In the genomic region with DNA sequence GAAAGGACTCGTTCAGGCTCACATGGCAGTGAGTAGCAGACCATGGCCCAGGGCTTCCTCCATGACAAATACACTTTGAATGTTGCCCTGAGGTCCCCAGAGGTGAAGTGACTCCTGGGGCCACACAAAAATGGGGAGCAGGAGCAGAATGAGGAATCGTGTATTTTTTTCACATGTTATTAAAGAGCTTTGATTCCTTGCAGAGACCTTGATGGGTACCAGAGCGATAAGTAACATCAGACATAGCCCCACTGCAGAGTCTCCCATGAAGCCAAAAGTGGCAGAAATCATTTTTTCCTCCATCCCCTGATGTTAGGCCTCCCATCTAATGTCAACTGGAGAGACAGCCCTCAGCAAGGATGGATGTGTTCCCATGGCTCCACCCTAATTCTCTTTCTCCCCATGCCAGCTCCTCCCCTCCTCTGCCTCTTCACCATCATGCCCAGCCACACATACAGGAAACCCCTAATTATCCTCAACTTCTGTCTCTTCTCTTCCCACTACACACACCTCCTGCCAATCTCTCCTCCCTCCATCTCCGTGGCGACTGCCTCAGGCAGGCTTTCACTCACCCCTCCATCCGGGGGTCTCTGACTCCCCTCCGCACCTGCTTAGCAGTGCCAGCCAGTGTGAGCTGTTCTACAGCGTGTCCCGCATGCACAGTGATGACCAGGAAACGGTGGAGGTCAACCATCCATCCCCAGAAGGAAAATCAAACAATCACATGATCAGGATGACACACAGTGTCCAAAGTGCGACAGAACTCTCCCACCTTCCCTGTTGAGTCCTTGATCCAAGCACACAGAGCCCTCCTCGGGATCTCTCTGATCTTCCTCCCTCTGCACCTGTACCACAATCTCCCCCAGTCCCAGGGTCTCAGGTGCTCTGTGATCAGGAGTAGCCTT, we compare ENCODE assay signal across 1 cellular context.
TF ChIP-seq lines count a peak whose summit lies in the region.

No MANE protein-coding gene starts in this region.

TF ChIP-seq in HepG2, 621 proteins besides CTCF, POLR2A, EP300 and RAD21 (continued from another document and continues in another):
- TF ChIP-seq EHMT2 (IDR thresholded peaks at IDR 0.05; ENCODE audit: borderline replicate concordance, low read depth, low read length): no peak
- TF ChIP-seq, protein P1, sequence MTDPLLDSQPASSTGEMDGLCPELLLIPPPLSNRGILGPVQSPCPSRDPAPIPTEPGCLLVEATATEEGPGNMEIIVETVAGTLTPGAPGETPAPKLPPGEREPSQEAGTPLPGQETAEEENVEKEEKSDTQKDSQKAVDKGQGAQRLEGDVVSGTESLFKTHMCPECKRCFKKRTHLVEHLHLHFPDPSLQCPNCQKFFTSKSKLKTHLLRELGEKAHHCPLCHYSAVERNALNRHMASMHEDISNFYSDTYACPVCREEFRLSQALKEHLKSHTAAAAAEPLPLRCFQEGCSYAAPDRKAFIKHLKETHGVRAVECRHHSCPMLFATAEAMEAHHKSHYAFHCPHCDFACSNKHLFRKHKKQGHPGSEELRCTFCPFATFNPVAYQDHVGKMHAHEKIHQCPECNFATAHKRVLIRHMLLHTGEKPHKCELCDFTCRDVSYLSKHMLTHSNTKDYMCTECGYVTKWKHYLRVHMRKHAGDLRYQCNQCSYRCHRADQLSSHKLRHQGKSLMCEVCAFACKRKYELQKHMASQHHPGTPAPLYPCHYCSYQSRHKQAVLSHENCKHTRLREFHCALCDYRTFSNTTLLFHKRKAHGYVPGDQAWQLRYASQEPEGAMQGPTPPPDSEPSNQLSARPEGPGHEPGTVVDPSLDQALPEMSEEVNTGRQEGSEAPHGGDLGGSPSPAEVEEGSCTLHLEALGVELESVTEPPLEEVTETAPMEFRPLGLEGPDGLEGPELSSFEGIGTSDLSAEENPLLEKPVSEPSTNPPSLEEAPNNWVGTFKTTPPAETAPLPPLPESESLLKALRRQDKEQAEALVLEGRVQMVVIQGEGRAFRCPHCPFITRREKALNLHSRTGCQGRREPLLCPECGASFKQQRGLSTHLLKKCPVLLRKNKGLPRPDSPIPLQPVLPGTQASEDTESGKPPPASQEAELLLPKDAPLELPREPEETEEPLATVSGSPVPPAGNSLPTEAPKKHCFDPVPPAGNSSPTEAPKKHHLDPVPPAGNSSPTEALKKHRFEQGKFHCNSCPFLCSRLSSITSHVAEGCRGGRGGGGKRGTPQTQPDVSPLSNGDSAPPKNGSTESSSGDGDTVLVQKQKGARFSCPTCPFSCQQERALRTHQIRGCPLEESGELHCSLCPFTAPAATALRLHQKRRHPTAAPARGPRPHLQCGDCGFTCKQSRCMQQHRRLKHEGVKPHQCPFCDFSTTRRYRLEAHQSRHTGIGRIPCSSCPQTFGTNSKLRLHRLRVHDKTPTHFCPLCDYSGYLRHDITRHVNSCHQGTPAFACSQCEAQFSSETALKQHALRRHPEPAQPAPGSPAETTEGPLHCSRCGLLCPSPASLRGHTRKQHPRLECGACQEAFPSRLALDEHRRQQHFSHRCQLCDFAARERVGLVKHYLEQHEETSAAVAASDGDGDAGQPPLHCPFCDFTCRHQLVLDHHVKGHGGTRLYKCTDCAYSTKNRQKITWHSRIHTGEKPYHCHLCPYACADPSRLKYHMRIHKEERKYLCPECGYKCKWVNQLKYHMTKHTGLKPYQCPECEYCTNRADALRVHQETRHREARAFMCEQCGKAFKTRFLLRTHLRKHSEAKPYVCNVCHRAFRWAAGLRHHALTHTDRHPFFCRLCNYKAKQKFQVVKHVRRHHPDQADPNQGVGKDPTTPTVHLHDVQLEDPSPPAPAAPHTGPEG (CRISPR knock-in tag; IDR thresholded peaks at IDR 0.05): 0 out of 2 replicates have a peak, but pooled peaks have one; percentile 54
- TF ChIP-seq, protein P2, sequence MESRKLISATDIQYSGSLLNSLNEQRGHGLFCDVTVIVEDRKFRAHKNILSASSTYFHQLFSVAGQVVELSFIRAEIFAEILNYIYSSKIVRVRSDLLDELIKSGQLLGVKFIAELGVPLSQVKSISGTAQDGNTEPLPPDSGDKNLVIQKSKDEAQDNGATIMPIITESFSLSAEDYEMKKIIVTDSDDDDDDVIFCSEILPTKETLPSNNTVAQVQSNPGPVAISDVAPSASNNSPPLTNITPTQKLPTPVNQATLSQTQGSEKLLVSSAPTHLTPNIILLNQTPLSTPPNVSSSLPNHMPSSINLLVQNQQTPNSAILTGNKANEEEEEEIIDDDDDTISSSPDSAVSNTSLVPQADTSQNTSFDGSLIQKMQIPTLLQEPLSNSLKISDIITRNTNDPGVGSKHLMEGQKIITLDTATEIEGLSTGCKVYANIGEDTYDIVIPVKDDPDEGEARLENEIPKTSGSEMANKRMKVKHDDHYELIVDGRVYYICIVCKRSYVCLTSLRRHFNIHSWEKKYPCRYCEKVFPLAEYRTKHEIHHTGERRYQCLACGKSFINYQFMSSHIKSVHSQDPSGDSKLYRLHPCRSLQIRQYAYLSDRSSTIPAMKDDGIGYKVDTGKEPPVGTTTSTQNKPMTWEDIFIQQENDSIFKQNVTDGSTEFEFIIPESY (CRISPR knock-in tag; IDR thresholded peaks at IDR 0.05): peak; percentile 73
- no peak; the same call in 1 of the 2 replicates for TF ChIP-seq ZNF160 (CRISPR knock-in tag; IDR thresholded peaks at IDR 0.05)
- TF ChIP-seq, protein P3, sequence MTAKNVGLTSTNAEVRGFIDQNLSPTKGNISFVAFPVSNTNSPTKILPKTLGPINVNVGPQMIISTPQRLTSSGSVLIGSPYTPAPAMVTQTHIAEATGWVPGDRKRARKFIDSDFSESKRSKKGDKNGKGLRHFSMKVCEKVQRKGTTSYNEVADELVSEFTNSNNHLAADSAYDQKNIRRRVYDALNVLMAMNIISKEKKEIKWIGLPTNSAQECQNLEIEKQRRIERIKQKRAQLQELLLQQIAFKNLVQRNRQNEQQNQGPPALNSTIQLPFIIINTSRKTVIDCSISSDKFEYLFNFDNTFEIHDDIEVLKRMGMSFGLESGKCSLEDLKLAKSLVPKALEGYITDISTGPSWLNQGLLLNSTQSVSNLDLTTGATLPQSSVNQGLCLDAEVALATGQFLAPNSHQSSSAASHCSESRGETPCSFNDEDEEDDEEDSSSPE (CRISPR knock-in tag; IDR thresholded peaks at IDR 0.05): peak; percentile 34; the same call in 1 of the 2 replicates
- TF ChIP-seq, protein P4, sequence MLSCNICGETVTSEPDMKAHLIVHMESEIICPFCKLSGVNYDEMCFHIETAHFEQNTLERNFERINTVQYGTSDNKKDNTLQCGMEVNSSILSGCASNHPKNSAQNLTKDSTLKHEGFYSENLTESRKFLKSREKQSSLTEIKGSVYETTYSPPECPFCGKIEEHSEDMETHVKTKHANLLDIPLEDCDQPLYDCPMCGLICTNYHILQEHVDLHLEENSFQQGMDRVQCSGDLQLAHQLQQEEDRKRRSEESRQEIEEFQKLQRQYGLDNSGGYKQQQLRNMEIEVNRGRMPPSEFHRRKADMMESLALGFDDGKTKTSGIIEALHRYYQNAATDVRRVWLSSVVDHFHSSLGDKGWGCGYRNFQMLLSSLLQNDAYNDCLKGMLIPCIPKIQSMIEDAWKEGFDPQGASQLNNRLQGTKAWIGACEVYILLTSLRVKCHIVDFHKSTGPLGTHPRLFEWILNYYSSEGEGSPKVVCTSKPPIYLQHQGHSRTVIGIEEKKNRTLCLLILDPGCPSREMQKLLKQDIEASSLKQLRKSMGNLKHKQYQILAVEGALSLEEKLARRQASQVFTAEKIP (CRISPR knock-in tag; IDR thresholded peaks at IDR 0.05; ENCODE audit: borderline replicate concordance): no peak
- TF ChIP-seq HES4 (CRISPR knock-in tag; IDR thresholded peaks at IDR 0.05; ENCODE audit: borderline replicate concordance): no peak
- no peak for TF ChIP-seq NFYB (CRISPR knock-in tag; IDR thresholded peaks at IDR 0.05)
- TF ChIP-seq YEATS4 (CRISPR knock-in tag; IDR thresholded peaks at IDR 0.05; ENCODE audit: borderline replicate concordance): peak; percentile 66
- TF ChIP-seq, protein P5, sequence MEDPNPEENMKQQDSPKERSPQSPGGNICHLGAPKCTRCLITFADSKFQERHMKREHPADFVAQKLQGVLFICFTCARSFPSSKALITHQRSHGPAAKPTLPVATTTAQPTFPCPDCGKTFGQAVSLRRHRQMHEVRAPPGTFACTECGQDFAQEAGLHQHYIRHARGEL (CRISPR knock-in tag; IDR thresholded peaks at IDR 0.05): no peak
- no peak for TF ChIP-seq ZNF235 (CRISPR knock-in tag; IDR thresholded peaks at IDR 0.05; ENCODE audit: borderline replicate concordance)
- no peak for TF ChIP-seq LCORL (IDR thresholded peaks at IDR 0.05)
- TF ChIP-seq LCORL (CRISPR knock-in tag; IDR thresholded peaks at IDR 0.05): peak; percentile 83
- no peak for TF ChIP-seq ZNF781 (CRISPR knock-in tag; IDR thresholded peaks at IDR 0.05; ENCODE audit: borderline replicate concordance, not compliant biosample characterization)
- TF ChIP-seq, protein P6, sequence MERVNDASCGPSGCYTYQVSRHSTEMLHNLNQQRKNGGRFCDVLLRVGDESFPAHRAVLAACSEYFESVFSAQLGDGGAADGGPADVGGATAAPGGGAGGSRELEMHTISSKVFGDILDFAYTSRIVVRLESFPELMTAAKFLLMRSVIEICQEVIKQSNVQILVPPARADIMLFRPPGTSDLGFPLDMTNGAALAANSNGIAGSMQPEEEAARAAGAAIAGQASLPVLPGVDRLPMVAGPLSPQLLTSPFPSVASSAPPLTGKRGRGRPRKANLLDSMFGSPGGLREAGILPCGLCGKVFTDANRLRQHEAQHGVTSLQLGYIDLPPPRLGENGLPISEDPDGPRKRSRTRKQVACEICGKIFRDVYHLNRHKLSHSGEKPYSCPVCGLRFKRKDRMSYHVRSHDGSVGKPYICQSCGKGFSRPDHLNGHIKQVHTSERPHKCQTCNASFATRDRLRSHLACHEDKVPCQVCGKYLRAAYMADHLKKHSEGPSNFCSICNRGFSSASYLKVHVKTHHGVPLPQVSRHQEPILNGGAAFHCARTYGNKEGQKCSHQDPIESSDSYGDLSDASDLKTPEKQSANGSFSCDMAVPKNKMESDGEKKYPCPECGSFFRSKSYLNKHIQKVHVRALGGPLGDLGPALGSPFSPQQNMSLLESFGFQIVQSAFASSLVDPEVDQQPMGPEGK (CRISPR knock-in tag; IDR thresholded peaks at IDR 0.05): peak; percentile 71
- TF ChIP-seq PHF20 (CRISPR knock-in tag; IDR thresholded peaks at IDR 0.05): peak; percentile 52
- no peak for TF ChIP-seq ZFYVE20 (CRISPR knock-in tag; IDR thresholded peaks at IDR 0.05; ENCODE audit: borderline replicate concordance, low read depth)
- TF ChIP-seq NBN (conservative IDR thresholded peaks at IDR 0.05): no peak
- no peak; the same call in 1 of the 2 replicates for TF ChIP-seq ATF7-NPFF (CRISPR knock-in tag; IDR thresholded peaks at IDR 0.05; ENCODE audit: low read depth)
- TF ChIP-seq ZNF605 (CRISPR knock-in tag; IDR thresholded peaks at IDR 0.05): peak; percentile 91
- no peak; the same call in 1 of the 2 replicates for TF ChIP-seq ZSCAN31 (CRISPR knock-in tag; IDR thresholded peaks at IDR 0.05; ENCODE audit: low read depth)
- TF ChIP-seq, protein P7, sequence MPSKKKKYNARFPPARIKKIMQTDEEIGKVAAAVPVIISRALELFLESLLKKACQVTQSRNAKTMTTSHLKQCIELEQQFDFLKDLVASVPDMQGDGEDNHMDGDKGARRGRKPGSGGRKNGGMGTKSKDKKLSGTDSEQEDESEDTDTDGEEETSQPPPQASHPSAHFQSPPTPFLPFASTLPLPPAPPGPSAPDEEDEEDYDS (CRISPR knock-in tag; IDR thresholded peaks at IDR 0.05): peak; percentile 91
- peak; percentile 75 for TF ChIP-seq TBX3 (IDR thresholded peaks at IDR 0.05; ENCODE audit: borderline replicate concordance)
- TF ChIP-seq, protein P8, sequence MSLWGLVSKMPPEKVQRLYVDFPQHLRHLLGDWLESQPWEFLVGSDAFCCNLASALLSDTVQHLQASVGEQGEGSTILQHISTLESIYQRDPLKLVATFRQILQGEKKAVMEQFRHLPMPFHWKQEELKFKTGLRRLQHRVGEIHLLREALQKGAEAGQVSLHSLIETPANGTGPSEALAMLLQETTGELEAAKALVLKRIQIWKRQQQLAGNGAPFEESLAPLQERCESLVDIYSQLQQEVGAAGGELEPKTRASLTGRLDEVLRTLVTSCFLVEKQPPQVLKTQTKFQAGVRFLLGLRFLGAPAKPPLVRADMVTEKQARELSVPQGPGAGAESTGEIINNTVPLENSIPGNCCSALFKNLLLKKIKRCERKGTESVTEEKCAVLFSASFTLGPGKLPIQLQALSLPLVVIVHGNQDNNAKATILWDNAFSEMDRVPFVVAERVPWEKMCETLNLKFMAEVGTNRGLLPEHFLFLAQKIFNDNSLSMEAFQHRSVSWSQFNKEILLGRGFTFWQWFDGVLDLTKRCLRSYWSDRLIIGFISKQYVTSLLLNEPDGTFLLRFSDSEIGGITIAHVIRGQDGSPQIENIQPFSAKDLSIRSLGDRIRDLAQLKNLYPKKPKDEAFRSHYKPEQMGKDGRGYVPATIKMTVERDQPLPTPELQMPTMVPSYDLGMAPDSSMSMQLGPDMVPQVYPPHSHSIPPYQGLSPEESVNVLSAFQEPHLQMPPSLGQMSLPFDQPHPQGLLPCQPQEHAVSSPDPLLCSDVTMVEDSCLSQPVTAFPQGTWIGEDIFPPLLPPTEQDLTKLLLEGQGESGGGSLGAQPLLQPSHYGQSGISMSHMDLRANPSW (CRISPR knock-in tag; IDR thresholded peaks at IDR 0.05; ENCODE audit: borderline replicate concordance): no peak; the same call in 1 of the 2 replicates
- TF ChIP-seq TBL1XR1 (IDR thresholded peaks at IDR 0.05; ENCODE audit: borderline replicate concordance, low read length, partially characterized antibody): peak; percentile 59
- no peak for TF ChIP-seq ZNF432 (CRISPR knock-in tag; IDR thresholded peaks at IDR 0.05; ENCODE audit: borderline replicate concordance)
- TF ChIP-seq KLF16 (CRISPR knock-in tag; IDR thresholded peaks at IDR 0.05): peak in 1 of 2 experiments; percentile 91; a peak in 2 of 4 replicates
- TF ChIP-seq, protein P9, sequence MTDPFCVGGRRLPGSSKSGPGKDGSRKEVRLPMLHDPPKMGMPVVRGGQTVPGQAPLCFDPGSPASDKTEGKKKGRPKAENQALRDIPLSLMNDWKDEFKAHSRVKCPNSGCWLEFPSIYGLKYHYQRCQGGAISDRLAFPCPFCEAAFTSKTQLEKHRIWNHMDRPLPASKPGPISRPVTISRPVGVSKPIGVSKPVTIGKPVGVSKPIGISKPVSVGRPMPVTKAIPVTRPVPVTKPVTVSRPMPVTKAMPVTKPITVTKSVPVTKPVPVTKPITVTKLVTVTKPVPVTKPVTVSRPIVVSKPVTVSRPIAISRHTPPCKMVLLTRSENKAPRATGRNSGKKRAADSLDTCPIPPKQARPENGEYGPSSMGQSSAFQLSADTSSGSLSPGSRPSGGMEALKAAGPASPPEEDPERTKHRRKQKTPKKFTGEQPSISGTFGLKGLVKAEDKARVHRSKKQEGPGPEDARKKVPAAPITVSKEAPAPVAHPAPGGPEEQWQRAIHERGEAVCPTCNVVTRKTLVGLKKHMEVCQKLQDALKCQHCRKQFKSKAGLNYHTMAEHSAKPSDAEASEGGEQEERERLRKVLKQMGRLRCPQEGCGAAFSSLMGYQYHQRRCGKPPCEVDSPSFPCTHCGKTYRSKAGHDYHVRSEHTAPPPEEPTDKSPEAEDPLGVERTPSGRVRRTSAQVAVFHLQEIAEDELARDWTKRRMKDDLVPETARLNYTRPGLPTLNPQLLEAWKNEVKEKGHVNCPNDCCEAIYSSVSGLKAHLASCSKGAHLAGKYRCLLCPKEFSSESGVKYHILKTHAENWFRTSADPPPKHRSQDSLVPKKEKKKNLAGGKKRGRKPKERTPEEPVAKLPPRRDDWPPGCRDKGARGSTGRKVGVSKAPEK (CRISPR knock-in tag; IDR thresholded peaks at IDR 0.05; ENCODE audit: borderline replicate concordance): 0 out of 2 replicates have a peak, but pooled peaks have one; percentile 38
- TF ChIP-seq ZBTB1 (CRISPR knock-in tag; IDR thresholded peaks at IDR 0.05; ENCODE audit: borderline replicate concordance): no peak
- TF ChIP-seq ZNF556 (CRISPR knock-in tag; IDR thresholded peaks at IDR 0.05; ENCODE audit: borderline replicate concordance): peak; percentile 96
